In genomic region chr3:159593927-159594605, GRCh38 we compare ENCODE assay signal across 19 cellular contexts.
DNase-seq lines count a peak whose midpoint lies in the region; ATAC-seq, FAIRE-seq and TF ChIP-seq lines count a peak whose summit lies in the region.
"Had no signal": no experiment of that assay in that cellular context is flagged by ENCODE, and none has a peak within 500 bp of the region (broad histone marks: within the 10 kb centered on the region; RNA-seq: fewer than 3 reads in every experiment).

No MANE protein-coding gene starts in this region.

- H3K9me3 ChIP-seq in right atrium auricular region (peaks cover 0 to 10% of the 10 kb centered on the region in 2 donors), SJCRH30 (replicated peaks) (peaks cover 10% of the 10 kb centered on the region; the same call in 1 of the 2 replicates), endothelial cell of umbilical vein (replicated peaks; ENCODE audit: control insufficient read depth, insufficient read depth, low read length) (no peaks in the 10 kb centered on the region), MG63 (peaks cover 5% of the 10 kb centered on the region; the same call in 1 of the 2 replicates)

- intact Hi-C loops in left ventricle myocardium superior (cut with micrococcal nuclease) = no loop called here
- intact Hi-C loops in endothelial cell of umbilical vein (cut with micrococcal nuclease) = loop anchor here (1.0 to 2.0 kb wide), 2 partner anchors 117 to 169 kb away; no protein-coding TSS in a partner anchor

- H3K4me1 ChIP-seq in right atrium auricular region (no peaks in the 10 kb centered on the region), SJCRH30 (peaks cover 15% of the 10 kb centered on the region), endothelial cell of umbilical vein (ENCODE audit: control insufficient read depth, extremely low read depth, insufficient read depth, low read length) (peaks cover 19% of the 10 kb centered on the region)

- no peak for TF ChIP-seq POLR2A in endothelial cell of umbilical vein (IDR thresholded peaks at IDR 0.05; ENCODE audit: low read depth, low read length)

- DNase-seq in left ventricle myocardium superior (no peak), right atrium auricular region (ENCODE audit: low spot score) (no peak), SJCRH30 (peak in 1 of 2 experiments; percentile 49), endothelial cell of umbilical vein (ENCODE audit: low read depth, low spot score) (peak; percentile 89), MG63 (no peak)
- no peak for DNase-seq in activated naive CD4-positive, alpha-beta T cell (lab: John Stamatoyannopoulos, UW)
- DNase-seq in activated effector memory CD4-positive, alpha-beta T cell treated with anti-CD3 and anti-CD28 coated beads, Interleukin-2, amount 50 U/mL, for 16 hours = no peak
- DNase-seq: ACHN; AML-193; CD4-positive, CD25-positive, alpha-beta regulatory T cell; GDM1; GM23248; KBM-7; NCI-H1694; NCI-H2171; NCI-H748 treated with DMSO at 0.1 percent for 48 hours; PC-3; T-cell had no signal

- H3K27ac ChIP-seq in right atrium auricular region (no peak overlapping the region), SJCRH30 (0 out of 2 replicates have a peak overlapping the region, but pooled peaks have one; percentile 8), endothelial cell of umbilical vein (ENCODE audit: insufficient read depth, low read depth, low read length) (peak overlapping the region; percentile 57)
- H3K27ac ChIP-seq: GM23248 had no signal

- H3K9ac ChIP-seq in endothelial cell of umbilical vein (replicated peaks; ENCODE audit: extremely low read depth, insufficient read depth, low read length) = peak overlapping the region; percentile 23
- H3K9ac ChIP-seq: GM23248 had no signal

- BruUV-seq in endothelial cell of umbilical vein (replicated peaks; lab: Mats Ljungman, UMichigan) = no TSS peak

- dilution Hi-C loops in endothelial cell of umbilical vein (cut with MboI; ENCODE audit: extremely low pct_ligation_motif_present, low sequenced_read_pairs) = no loop called here

- peak overlapping the region; percentile 53 for H3K4me2 ChIP-seq in endothelial cell of umbilical vein (ENCODE audit: insufficient read depth, low read length)

- H3K79me2 ChIP-seq in endothelial cell of umbilical vein (ENCODE audit: control insufficient read depth, insufficient read depth, low read length) = no peaks in the 10 kb centered on the region

- ATAC-seq in left ventricle myocardium superior = peak; percentile 43
- ATAC-seq: GM12878, PC-3, T-cell had no signal

- H3K36me3 ChIP-seq in right atrium auricular region (no peaks in the 10 kb centered on the region), SJCRH30 (no peaks in the 10 kb centered on the region), endothelial cell of umbilical vein (ENCODE audit: control insufficient read depth in 2 of 2, extremely low read depth in 1 of 2, insufficient read depth in 2 of 2, low read length in 2 of 2) (no peaks in the 10 kb centered on the region), MG63 (no peaks in the 10 kb centered on the region)

- H3K4me3 ChIP-seq in right atrium auricular region (no peak overlapping the region), SJCRH30 (no peak overlapping the region), endothelial cell of umbilical vein (replicated peaks in 1 of 3; ENCODE audit: insufficient read depth in 1 of 3, low read depth in 1 of 3, low read length in 3 of 3) (no peak overlapping the region), MG63 (no peak overlapping the region)
- H3K4me3 ChIP-seq: GM12878, GM23248 had no signal

- no peak for TF ChIP-seq CTCF in right atrium auricular region (IDR thresholded peaks at IDR 0.05)
- no peak for TF ChIP-seq CTCF in endothelial cell of umbilical vein (IDR thresholded peaks at IDR 0.05; ENCODE audit: extremely low read depth in 1 of 2, insufficient read depth in 1 of 2, low read depth in 1 of 2, low read length in 2 of 2)

- FAIRE-seq in endothelial cell of umbilical vein (lab: Jason Lieb, UNC) = peak; percentile 86
- FAIRE-seq: GM12878 had no signal

- H2AFZ ChIP-seq in endothelial cell of umbilical vein (ENCODE audit: low read depth, low read length) = no peak overlapping the region
- H2AFZ ChIP-seq: GM23248 had no signal

- POLR2A ChIA-PET in endothelial cell of umbilical vein (lab: Charles Lee) = interaction anchor here (0.5 to 1.2 kb wide), 3 partner anchors 170 to 741 kb away, joined by 3 to 4 read pairs (median 4); no protein-coding TSS in a partner anchor

- H3K9me1 ChIP-seq in endothelial cell of umbilical vein (replicated peaks; ENCODE audit: control insufficient read depth, extremely low read depth, insufficient read depth, low read length) = no peaks in the 10 kb centered on the region

- H4K20me1 ChIP-seq in endothelial cell of umbilical vein (replicated peaks; ENCODE audit: control insufficient read depth, extremely low read depth, insufficient read depth, low read length) = no peaks in the 10 kb centered on the region

- H3K27me3 ChIP-seq in right atrium auricular region (no peaks in the 10 kb centered on the region), SJCRH30 (no peaks in the 10 kb centered on the region), endothelial cell of umbilical vein (ENCODE audit: control insufficient read depth in 2 of 2, insufficient read depth in 2 of 2, low read length in 2 of 2) (peaks cover 3 to 4% of the 10 kb centered on the region in 2 experiments), MG63 (peaks cover under 1% of the 10 kb centered on the region; the same call in 1 of the 2 replicates)

- CTCF ChIA-PET in endothelial cell of umbilical vein (lab: Charles Lee) = interaction anchor here (0.9 to 1.5 kb wide), 5 partner anchors 9 to 260 kb away, joined by 3 to 4 read pairs (median 3); no protein-coding TSS in a partner anchor

TF ChIP-seq in endothelial cell of umbilical vein, 7 proteins besides CTCF, POLR2A, EP300 and RAD21:
- TF ChIP-seq FOS (IDR thresholded peaks at IDR 0.05; ENCODE audit: borderline replicate concordance, insufficient read depth, low read length) = peak; percentile 40
- TF ChIP-seq POLR2AphosphoS5 (IDR thresholded peaks at IDR 0.05; ENCODE audit: insufficient read depth, low read depth, low read length) = peak; percentile 43
- no peak for TF ChIP-seq MYC (IDR thresholded peaks at IDR 0.05; ENCODE audit: low read depth, low read length)
- no peak for TF ChIP-seq EZH2 (IDR thresholded peaks at IDR 0.05; ENCODE audit: borderline replicate concordance, low read depth, low read length, severe bottlenecking)
- TF ChIP-seq JUN (IDR thresholded peaks at IDR 0.05; ENCODE audit: borderline replicate concordance, insufficient read depth, insufficient read length, low read depth) = peak; percentile 43
- no peak for TF ChIP-seq MAX (IDR thresholded peaks at IDR 0.05; ENCODE audit: insufficient read depth, insufficient read length)
- TF ChIP-seq GATA2 (IDR thresholded peaks at IDR 0.05; ENCODE audit: insufficient read depth, insufficient read length, low read depth, low read length) = peak; percentile 81

Comparison
In these comparisons a context has a peak if more than half of its experiments do, and no peak if none do; other contexts are left out.
1. H3K27ac ChIP-seq: peak in SJCRH30 (single experiment) and endothelial cell of umbilical vein (single experiment); none in right atrium auricular region (0 of 2).